ENCODE assay signal across 9 cellular contexts in genomic region chr5:1294839-1295649, GRCh38. TPM values are rescaled to one million over a fixed set of nuclear protein-coding genes. Genes with fewer than 3 reads are reported as not detected.
DNase-seq lines count a peak whose midpoint lies in the region; ATAC-seq and TF ChIP-seq lines count a peak whose summit lies in the region.
"Had no signal": no experiment of that assay in that cellular context is flagged by ENCODE, and none has a peak within 500 bp of the region (broad histone marks: within the 10 kb centered on the region; RNA-seq: fewer than 3 reads in every experiment).

TERT (minus strand) TSS chr5:1295068; CDS start chr5:1294989, 79 bp downstream.

- H3K4me1 Mint-ChIP-seq in nephron progenitor cell, result peaks cover 16% of the 10 kb centered on the region

- ATAC-seq in upper lobe of right lung, result peak; percentile 42
- ATAC-seq in body of pancreas, result no peak

- TF ChIP-seq POLR2A in body of pancreas (IDR thresholded peaks at IDR 0.05), result no peak

- no peak within 1 kb of the TSS for H3K27ac ChIP-seq in SK-N-MC
- no peak within 1 kb of the TSS for H3K27ac ChIP-seq in upper lobe of right lung
- no peak within 1 kb of the TSS for H3K27ac ChIP-seq in body of pancreas

- H3K36me3 ChIP-seq in SK-N-MC (ENCODE audit: insufficient read depth, low read length) (no peaks in the 10 kb centered on the region), upper lobe of right lung (no peaks in the 10 kb centered on the region), body of pancreas (replicated peaks in 1 of 2; ENCODE audit: insufficient read depth in 1 of 2, low read depth in 2 of 2) (no peaks in the 10 kb centered on the region)

- no peak within 1 kb of the TSS for H3K27ac Mint-ChIP-seq in nephron progenitor cell

- H3K4me3 ChIP-seq in SK-N-MC, result peak within 1 kb of the TSS; percentile 54
- no peak within 1 kb of the TSS for H3K4me3 ChIP-seq in upper lobe of right lung
- no peak within 1 kb of the TSS for H3K4me3 ChIP-seq in body of pancreas

- no peaks in the 10 kb centered on the region for H3K9me3 Mint-ChIP-seq in nephron progenitor cell

- peaks cover 23% of the 10 kb centered on the region for H3K27me3 ChIP-seq in upper lobe of right lung
- H3K27me3 ChIP-seq in body of pancreas, result peaks cover 0 to 12% of the 10 kb centered on the region in 2 donors

- H3K4me1 ChIP-seq in upper lobe of right lung (no peaks in the 10 kb centered on the region), body of pancreas (peaks cover 10% of the 10 kb centered on the region)

- intact Hi-C loops in upper lobe of right lung (cut with DNase I) (no loop called here), body of pancreas (cut with DNase I) (no loop called here)

- H3K36me3 Mint-ChIP-seq in nephron progenitor cell (ENCODE audit: low read depth), result no peaks in the 10 kb centered on the region

- H3K4me3 Mint-ChIP-seq in nephron progenitor cell, result peak within 1 kb of the TSS; percentile 52

- DNase-seq in GM20000 (ENCODE audit: low spot score) (peak; percentile 76), SK-N-MC (ENCODE audit: low read depth, low spot score) (no peak), nephron progenitor cell (peak; percentile 90), upper lobe of right lung (peak; percentile 67), SHP77 (lab: John Stamatoyannopoulos, UW) (no peak), body of pancreas (no peak), NCI-H146 (lab: John Stamatoyannopoulos, UW) (no peak)
- DNase-seq in activated gamma-delta T cell treated with anti-CD3 and anti-CD28 coated beads, Interleukin-2, amount 50 U/mL, for 16 hours (ENCODE audit: low read depth), result peak; percentile 27

- 0 to 3% methylated on average over 4 to 78 of the region's 102 CpGs for whole genome bisulfite sequencing in body of pancreas, 2 donors

- no peak within 1 kb of the TSS for H3K9ac ChIP-seq in SK-N-MC (ENCODE audit: insufficient read length)

- H3K9me3 ChIP-seq in SK-N-MC (ENCODE audit: low read depth, low read length), result no peaks in the 10 kb centered on the region
- H3K9me3 ChIP-seq in upper lobe of right lung, result no peaks in the 10 kb centered on the region
- H3K9me3 ChIP-seq in body of pancreas, result no peaks in the 10 kb centered on the region

- TF ChIP-seq CTCF in GM20000 (IDR thresholded peaks at IDR 0.05; ENCODE audit: extremely low read depth, missing control alignments) (no peak), nephron progenitor cell (IDR thresholded peaks at IDR 0.05) (no peak), upper lobe of right lung (IDR thresholded peaks at IDR 0.05) (no peak), body of pancreas (IDR thresholded peaks at IDR 0.05) (no peak)

- H3K27me3 Mint-ChIP-seq in nephron progenitor cell (ENCODE audit: low read depth, poor library complexity), result peaks cover 60% of the 10 kb centered on the region

RNA-seq across cellular contexts. Expression of gene TERT, which starts in this region (rescaled TPM):
- not detected for total RNA-seq in upper lobe of right lung
- total RNA-seq in body of pancreas, result not detected
- total RNA-seq: RPMI7951 had no signal

Comparison
In these comparisons a context has a peak if more than half of its experiments do, and no peak if none do; other contexts are left out.
1. Peak in DNase-seq and ATAC-seq in upper lobe of right lung; RNA of the gene not detected or under 1 TPM.
2. DNase-seq: peak in GM20000 (single experiment), activated gamma-delta T cell treated with anti-CD3 and anti-CD28 coated beads, Interleukin-2, amount 50 U/mL, for 16 hours (single experiment) and nephron progenitor cell (single experiment); none in SK-N-MC (single experiment), SHP77 (0 of 2), body of pancreas (0 of 4) and NCI-H146 (single experiment).